ENCODE assay signal across 1 cellular context in the genomic region with DNA sequence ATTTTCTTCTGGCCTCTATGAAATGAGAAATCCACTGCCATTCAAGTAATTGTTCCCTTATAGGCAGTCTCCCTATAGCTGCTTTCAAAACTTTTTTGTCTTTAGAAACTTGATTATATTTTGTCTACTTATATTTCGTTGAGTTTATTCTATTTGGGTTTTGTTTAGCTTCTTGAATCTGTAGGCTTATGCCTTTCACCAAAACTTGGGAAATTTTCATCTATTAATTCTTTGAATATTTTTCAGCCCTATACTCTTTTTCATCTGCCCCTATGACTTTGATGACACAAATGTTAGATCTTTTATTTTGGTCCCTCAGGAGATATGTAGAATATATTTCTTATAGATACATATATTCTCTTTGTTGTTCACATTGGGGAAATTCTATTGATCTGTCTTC.
TF ChIP-seq lines count a peak whose summit lies in the region.

No MANE protein-coding gene starts in this region.

TF ChIP-seq in K562, 482 proteins besides CTCF, POLR2A, EP300 and RAD21:
- peak; percentile 37; the same call in 1 of the 2 replicates for TF ChIP-seq ZNF583 (CRISPR knock-in tag; IDR thresholded peaks at IDR 0.05)
- TF ChIP-seq, protein P1, sequence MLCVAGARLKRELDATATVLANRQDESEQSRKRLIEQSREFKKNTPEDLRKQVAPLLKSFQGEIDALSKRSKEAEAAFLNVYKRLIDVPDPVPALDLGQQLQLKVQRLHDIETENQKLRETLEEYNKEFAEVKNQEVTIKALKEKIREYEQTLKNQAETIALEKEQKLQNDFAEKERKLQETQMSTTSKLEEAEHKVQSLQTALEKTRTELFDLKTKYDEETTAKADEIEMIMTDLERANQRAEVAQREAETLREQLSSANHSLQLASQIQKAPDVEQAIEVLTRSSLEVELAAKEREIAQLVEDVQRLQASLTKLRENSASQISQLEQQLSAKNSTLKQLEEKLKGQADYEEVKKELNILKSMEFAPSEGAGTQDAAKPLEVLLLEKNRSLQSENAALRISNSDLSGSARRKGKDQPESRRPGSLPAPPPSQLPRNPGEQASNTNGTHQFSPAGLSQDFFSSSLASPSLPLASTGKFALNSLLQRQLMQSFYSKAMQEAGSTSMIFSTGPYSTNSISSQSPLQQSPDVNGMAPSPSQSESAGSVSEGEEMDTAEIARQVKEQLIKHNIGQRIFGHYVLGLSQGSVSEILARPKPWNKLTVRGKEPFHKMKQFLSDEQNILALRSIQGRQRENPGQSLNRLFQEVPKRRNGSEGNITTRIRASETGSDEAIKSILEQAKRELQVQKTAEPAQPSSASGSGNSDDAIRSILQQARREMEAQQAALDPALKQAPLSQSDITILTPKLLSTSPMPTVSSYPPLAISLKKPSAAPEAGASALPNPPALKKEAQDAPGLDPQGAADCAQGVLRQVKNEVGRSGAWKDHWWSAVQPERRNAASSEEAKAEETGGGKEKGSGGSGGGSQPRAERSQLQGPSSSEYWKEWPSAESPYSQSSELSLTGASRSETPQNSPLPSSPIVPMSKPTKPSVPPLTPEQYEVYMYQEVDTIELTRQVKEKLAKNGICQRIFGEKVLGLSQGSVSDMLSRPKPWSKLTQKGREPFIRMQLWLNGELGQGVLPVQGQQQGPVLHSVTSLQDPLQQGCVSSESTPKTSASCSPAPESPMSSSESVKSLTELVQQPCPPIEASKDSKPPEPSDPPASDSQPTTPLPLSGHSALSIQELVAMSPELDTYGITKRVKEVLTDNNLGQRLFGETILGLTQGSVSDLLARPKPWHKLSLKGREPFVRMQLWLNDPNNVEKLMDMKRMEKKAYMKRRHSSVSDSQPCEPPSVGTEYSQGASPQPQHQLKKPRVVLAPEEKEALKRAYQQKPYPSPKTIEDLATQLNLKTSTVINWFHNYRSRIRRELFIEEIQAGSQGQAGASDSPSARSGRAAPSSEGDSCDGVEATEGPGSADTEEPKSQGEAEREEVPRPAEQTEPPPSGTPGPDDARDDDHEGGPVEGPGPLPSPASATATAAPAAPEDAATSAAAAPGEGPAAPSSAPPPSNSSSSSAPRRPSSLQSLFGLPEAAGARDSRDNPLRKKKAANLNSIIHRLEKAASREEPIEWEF (CRISPR knock-in tag; IDR thresholded peaks at IDR 0.05) = no peak
